ENCODE assay signal across 30 cellular contexts in the genomic region with DNA sequence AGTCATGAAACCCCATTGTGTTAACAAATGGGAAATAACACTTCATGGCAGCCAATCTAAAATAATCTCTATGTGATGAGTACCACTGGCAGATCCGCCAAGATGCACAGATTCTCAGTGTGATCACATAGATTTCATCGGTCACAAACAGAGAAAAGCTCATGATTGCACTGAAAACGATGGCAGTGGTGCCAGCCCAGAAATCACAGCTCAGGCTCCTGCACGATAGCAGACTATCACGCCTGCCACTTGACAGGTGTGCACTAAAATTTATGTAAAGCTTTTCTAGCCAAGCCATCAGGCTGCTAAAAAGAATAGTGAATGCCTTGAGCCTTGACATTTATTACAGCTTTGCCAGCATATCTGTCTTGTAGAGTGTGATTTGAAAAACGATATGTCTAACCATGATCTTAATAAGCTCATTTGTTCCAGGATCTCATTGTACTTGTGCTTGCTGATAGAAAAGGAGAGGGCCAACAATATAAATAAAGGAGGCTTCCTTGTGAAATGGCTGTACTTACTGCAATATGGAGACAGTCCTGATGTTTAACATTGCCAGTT.
DNase-seq lines count a peak whose midpoint lies in the region; ATAC-seq, FAIRE-seq and TF ChIP-seq lines count a peak whose summit lies in the region.
"Had no signal": no experiment of that assay in that cellular context is flagged by ENCODE, and none has a peak within 500 bp of the region (broad histone marks: within the 10 kb centered on the region; RNA-seq: fewer than 3 reads in every experiment).

No MANE protein-coding gene starts in this region.

- no peak overlapping the region for H3K4me3 ChIP-seq in keratinocyte (ENCODE audit: control insufficient read depth in 2 of 3, extremely low read depth in 1 of 3, insufficient read depth in 2 of 3, low read depth in 1 of 3, low read length in 3 of 3)
- H3K4me3 ChIP-seq: A549, gastrocnemius medialis, lower lobe of right lung, MG63, tibial artery had no signal

- H3K9ac ChIP-seq in keratinocyte (ENCODE audit: control insufficient read depth, extremely low read depth, insufficient read depth, low read length): no peak overlapping the region
- H3K9ac ChIP-seq: KMS-11 had no signal

- DNase-seq in NCI-H1417 (lab: John Stamatoyannopoulos, UW) (peak; percentile 16 to 67 (median 27)), NCI-H1417 treated with DMSO at 0.1 percent for 48 hours (lab: John Stamatoyannopoulos, UW) (no peak), NCI-H1105 (lab: John Stamatoyannopoulos, UW) (peak; percentile 8), NCI-H82 (lab: John Stamatoyannopoulos, UW) (peak; percentile 89), keratinocyte (ENCODE audit: low read depth, low spot score) (no peak), 8988T (no peak)
- DNase-seq in activated naive CD4-positive, alpha-beta T cell treated with anti-CD3 and anti-CD28 coated beads, Interleukin-2, amount 50 U/mL, for 16 hours: no peak
- DNase-seq: activated CD4-positive, alpha-beta T cell treated with anti-CD3 and anti-CD28 coated beads for 36 hours; amniotic stem cell; brain microvascular endothelial cell; CD4-positive, alpha-beta T cell; gastrocnemius medialis; H7; kidney glomerular epithelial cell; lower lobe of right lung; MG63; midbrain; naive thymus-derived CD4-positive, alpha-beta T cell; NCI-H187; NCI-H446; occipital lobe; SIG-M5; stimulated activated CD4-positive, alpha-beta T cell treated with anti-CD3 and anti-CD28 coated beads, Interleukin-4, amount 100 ng/mL, for 1 hour; tibial artery had no signal

- no peaks in the 10 kb centered on the region for H3K4me1 ChIP-seq in keratinocyte (ENCODE audit: control insufficient read depth, extremely low read depth, insufficient read depth, low read length)
- H3K4me1 ChIP-seq: lower lobe of right lung, tibial artery had no signal

- H3K79me2 ChIP-seq in keratinocyte (ENCODE audit: control insufficient read depth, insufficient read depth, low read length): no peaks in the 10 kb centered on the region

- H3K9me3 ChIP-seq in keratinocyte (ENCODE audit: control insufficient read depth, low read depth, low read length): no peaks in the 10 kb centered on the region
- H3K9me3 ChIP-seq: A549, gastrocnemius medialis, lower lobe of right lung, MG63, tibial artery had no signal

- H3K9me1 ChIP-seq in keratinocyte (ENCODE audit: control insufficient read depth, extremely low read depth, insufficient read depth, low read length): no peaks in the 10 kb centered on the region

- TF ChIP-seq CTCF in keratinocyte (optimal IDR thresholded peaks at IDR 0.05 in 1 of 3, IDR thresholded peaks at IDR 0.05 in 1 of 3, conservative IDR thresholded peaks at IDR 0.05 in 1 of 3; ENCODE audit: extremely low read depth in 1 of 3, insufficient read depth in 2 of 3, low read length in 3 of 3): no peak

- dilution Hi-C loops in keratinocyte (cut with MboI; ENCODE audit: extremely low pct_ligation_motif_present, low sequenced_read_pairs): no loop called here

- no peak overlapping the region for H3K27ac ChIP-seq in keratinocyte (ENCODE audit: control insufficient read depth, insufficient read depth, low read length)
- H3K27ac ChIP-seq: A549, brain microvascular endothelial cell, gastrocnemius medialis, HL-60, KMS-11, lower lobe of right lung, tibial artery had no signal

- FAIRE-seq in keratinocyte (lab: Jason Lieb, UNC): peak; percentile 44
- FAIRE-seq: A549, RCC 7860 had no signal

- H3K4me2 ChIP-seq in keratinocyte (ENCODE audit: control insufficient read depth, extremely low read depth, insufficient read depth, low read depth, low read length): no peak overlapping the region
- H3K4me2 ChIP-seq: A549, KMS-11 had no signal

- no peaks in the 10 kb centered on the region for H3K27me3 ChIP-seq in keratinocyte (ENCODE audit: control insufficient read depth, extremely low read depth, insufficient read depth, low read length)
- H3K27me3 ChIP-seq: brain microvascular endothelial cell, gastrocnemius medialis, MG63, tibial artery had no signal

- ATAC-seq in HG03196 (IDR thresholded peaks at IDR 0.05; ENCODE audit: unreplicated experiment): no peak
- ATAC-seq: A549; activated CD4-positive, alpha-beta T cell treated with anti-CD3 and anti-CD28 coated beads for 36 hours; activated T-helper 17 cell treated with anti-CD3 and anti-CD28 coated beads, Interleukin-2, amount 50 U/mL, for 72 hours; gastrocnemius medialis; lower lobe of right lung; naive thymus-derived CD4-positive, alpha-beta T cell had no signal

- no peaks in the 10 kb centered on the region for H3K36me3 ChIP-seq in keratinocyte (ENCODE audit: control insufficient read depth in 2 of 2, extremely low read depth in 1 of 2, insufficient read depth in 2 of 2, low read length in 2 of 2)
- H3K36me3 ChIP-seq: brain microvascular endothelial cell, gastrocnemius medialis, lower lobe of right lung, MG63, tibial artery had no signal

- no peaks in the 10 kb centered on the region for H4K20me1 ChIP-seq in keratinocyte (ENCODE audit: control insufficient read depth, extremely low read depth, insufficient read depth, low read length)

- peak overlapping the region; percentile 29 for H2AFZ ChIP-seq in keratinocyte (ENCODE audit: control insufficient read depth, low read length)

Comparison
In these comparisons a context has a peak if more than half of its experiments do, and no peak if none do; other contexts are left out.
1. DNase-seq: peak in NCI-H1417 (3 of 3), NCI-H1105 (single experiment) and NCI-H82 (single experiment); none in NCI-H1417 treated with DMSO at 0.1 percent for 48 hours (single experiment), keratinocyte (single experiment), 8988T (single experiment) and activated naive CD4-positive, alpha-beta T cell treated with anti-CD3 and anti-CD28 coated beads, Interleukin-2, amount 50 U/mL, for 16 hours (single experiment).